Comparison of ENCODE assay signal across 13 cellular contexts in genomic region chr2:30273574-30273929, GRCh38. TPM values are rescaled to one million over a fixed set of nuclear protein-coding genes. Genes with fewer than 3 reads are reported as not detected.
DNase-seq lines count a peak whose midpoint lies in the region; ATAC-seq and TF ChIP-seq lines count a peak whose summit lies in the region.
"Had no signal": no experiment of that assay in that cellular context is flagged by ENCODE, and none has a peak within 500 bp of the region (broad histone marks: within the 10 kb centered on the region; RNA-seq: fewer than 3 reads in every experiment).

No MANE protein-coding gene starts in this region.

- H3K4me1 Mint-ChIP-seq in activated CD4-positive, alpha-beta memory T cell treated with anti-CD3 and anti-CD28 coated beads for 36 hours (ENCODE audit: low read depth), result peaks cover 51% of the 10 kb centered on the region
- peaks cover 18% of the 10 kb centered on the region for H3K4me1 Mint-ChIP-seq in activated CD4-positive, alpha-beta memory T cell treated with anti-CD3 and anti-CD28 coated beads, Interleukin-2, amount 10 ng/mL, durations not matched to agents 7 days and 5 days
- H3K4me1 Mint-ChIP-seq in stimulated activated effector memory CD8-positive, alpha-beta T cell treated with anti-CD3 and anti-CD28 coated beads, Interleukin-12 subunit alpha, Interleukin-12 subunit beta, amount 100 ng/mL, for 72 hours, result peaks cover 75% of the 10 kb centered on the region
- peaks cover 23 to 80% (median 38%) of the 10 kb centered on the region in 4 donors for H3K4me1 Mint-ChIP-seq in naive thymus-derived CD8-positive, alpha-beta T cell

- no peak for TF ChIP-seq EP300 in gastroesophageal sphincter (IDR thresholded peaks at IDR 0.05)

- H3K4me3 Mint-ChIP-seq in activated CD4-positive, alpha-beta memory T cell treated with anti-CD3 and anti-CD28 coated beads for 36 hours, result no peak overlapping the region
- H3K4me3 Mint-ChIP-seq in activated CD4-positive, alpha-beta memory T cell treated with anti-CD3 and anti-CD28 coated beads, Interleukin-2, amount 10 ng/mL, durations not matched to agents 7 days and 5 days, result no peak overlapping the region
- peak overlapping the region; percentile 49 for H3K4me3 Mint-ChIP-seq in stimulated activated effector memory CD8-positive, alpha-beta T cell treated with anti-CD3 and anti-CD28 coated beads, Interleukin-12 subunit alpha, Interleukin-12 subunit beta, amount 100 ng/mL, for 72 hours
- no peak overlapping the region for H3K4me3 Mint-ChIP-seq in naive thymus-derived CD8-positive, alpha-beta T cell
- H3K4me3 Mint-ChIP-seq: nephron progenitor cell had no signal

- H3K9me3 Mint-ChIP-seq in activated CD4-positive, alpha-beta memory T cell treated with anti-CD3 and anti-CD28 coated beads for 36 hours, result no peaks in the 10 kb centered on the region
- no peaks in the 10 kb centered on the region for H3K9me3 Mint-ChIP-seq in activated CD4-positive, alpha-beta memory T cell treated with anti-CD3 and anti-CD28 coated beads, Interleukin-2, amount 10 ng/mL, durations not matched to agents 7 days and 5 days
- H3K9me3 Mint-ChIP-seq in stimulated activated effector memory CD8-positive, alpha-beta T cell treated with anti-CD3 and anti-CD28 coated beads, Interleukin-12 subunit alpha, Interleukin-12 subunit beta, amount 100 ng/mL, for 72 hours, result no peaks in the 10 kb centered on the region
- no peaks in the 10 kb centered on the region for H3K9me3 Mint-ChIP-seq in naive thymus-derived CD8-positive, alpha-beta T cell
- H3K9me3 Mint-ChIP-seq: nephron progenitor cell had no signal

- peak overlapping the region; percentile 86 for H3K27ac Mint-ChIP-seq in activated CD4-positive, alpha-beta memory T cell treated with anti-CD3 and anti-CD28 coated beads for 36 hours
- H3K27ac Mint-ChIP-seq in activated CD4-positive, alpha-beta memory T cell treated with anti-CD3 and anti-CD28 coated beads, Interleukin-2, amount 10 ng/mL, durations not matched to agents 7 days and 5 days, result no peak overlapping the region
- H3K27ac Mint-ChIP-seq in stimulated activated effector memory CD8-positive, alpha-beta T cell treated with anti-CD3 and anti-CD28 coated beads, Interleukin-12 subunit alpha, Interleukin-12 subunit beta, amount 100 ng/mL, for 72 hours, result peak overlapping the region; percentile 96
- H3K27ac Mint-ChIP-seq in naive thymus-derived CD8-positive, alpha-beta T cell, result peak overlapping the region in 1 of 10 donors; percentile 16
- H3K27ac Mint-ChIP-seq: nephron progenitor cell had no signal

- H3K4me3 ChIP-seq in SJSA1 (no peak overlapping the region), esophagus squamous epithelium (no peak overlapping the region), gastroesophageal sphincter (no peak overlapping the region)
- H3K4me3 ChIP-seq: right lobe of liver had no signal

- no peaks in the 10 kb centered on the region for H3K27me3 Mint-ChIP-seq in activated CD4-positive, alpha-beta memory T cell treated with anti-CD3 and anti-CD28 coated beads for 36 hours
- H3K27me3 Mint-ChIP-seq in activated CD4-positive, alpha-beta memory T cell treated with anti-CD3 and anti-CD28 coated beads, Interleukin-2, amount 10 ng/mL, durations not matched to agents 7 days and 5 days, result no peaks in the 10 kb centered on the region
- H3K27me3 Mint-ChIP-seq in naive thymus-derived CD8-positive, alpha-beta T cell, result no peaks in the 10 kb centered on the region

- TF ChIP-seq CTCF in esophagus squamous epithelium (IDR thresholded peaks at IDR 0.05), result no peak
- no peak for TF ChIP-seq CTCF in gastroesophageal sphincter (IDR thresholded peaks at IDR 0.05)

- H3K27ac ChIP-seq in SJSA1, result peak overlapping the region; percentile 94
- H3K27ac ChIP-seq in esophagus squamous epithelium, result peak overlapping the region in 3 of 4 donors; percentile 16 to 76 (median 44)
- no peak overlapping the region for H3K27ac ChIP-seq in gastroesophageal sphincter
- H3K27ac ChIP-seq: right lobe of liver had no signal

- peak; percentile 64 for DNase-seq in activated CD4-positive, alpha-beta memory T cell treated with anti-CD3 and anti-CD28 coated beads for 36 hours
- no peak for DNase-seq in activated CD4-positive, alpha-beta memory T cell treated with anti-CD3 and anti-CD28 coated beads, Interleukin-2, amount 10 ng/mL, durations not matched to agents 7 days and 5 days
- DNase-seq in SJSA1 (ENCODE audit: low read depth in 1 of 2, low spot score in 2 of 2) (no peak), esophagus squamous epithelium (lab: John Stamatoyannopoulos, UW) (no peak)
- DNase-seq in stimulated activated effector memory CD8-positive, alpha-beta T cell treated with anti-CD3 and anti-CD28 coated beads, Interleukin-12 subunit alpha, Interleukin-12 subunit beta, amount 100 ng/mL, for 72 hours (ENCODE audit: low spot score in 2 of 2), result no peak
- no peak for DNase-seq in naive thymus-derived CD8-positive, alpha-beta T cell
- DNase-seq: glutamatergic neuron, left cardiac atrium, NCI-H345, nephron progenitor cell, right lobe of liver had no signal

- H3K9me3 ChIP-seq in SJSA1 (replicated peaks) (no peaks in the 10 kb centered on the region), esophagus squamous epithelium (no peaks in the 10 kb centered on the region), gastroesophageal sphincter (no peaks in the 10 kb centered on the region)
- H3K9me3 ChIP-seq: right lobe of liver had no signal

- CTCF ChIA-PET in activated CD4-positive, alpha-beta memory T cell treated with anti-CD3 and anti-CD28 coated beads for 36 hours (lab: Charles Lee), result interaction anchor here (0.7 to 1.2 kb wide), 5 partner anchors 29 to 109 kb away, joined by 3 to 4 read pairs (median 3); no protein-coding TSS in a partner anchor
- CTCF ChIA-PET in activated CD4-positive, alpha-beta memory T cell treated with anti-CD3 and anti-CD28 coated beads, Interleukin-2, amount 10 ng/mL, durations not matched to agents 7 days and 5 days (lab: Charles Lee), result no interaction called here

- intact Hi-C loops in activated CD4-positive, alpha-beta memory T cell treated with anti-CD3 and anti-CD28 coated beads for 36 hours (cut with micrococcal nuclease), result no loop called here
- intact Hi-C loops in esophagus squamous epithelium (cut with DNase I), result no loop called here

- H3K4me1 ChIP-seq in SJSA1 (replicated peaks) (peaks cover 47% of the 10 kb centered on the region), esophagus squamous epithelium (peaks cover 23 to 55% (median 23%) of the 10 kb centered on the region in 3 donors), gastroesophageal sphincter (peaks cover 0 to 18% (median 15%) of the 10 kb centered on the region in 3 donors)

- H3K36me3 ChIP-seq in SJSA1, result no peaks in the 10 kb centered on the region
- H3K36me3 ChIP-seq in esophagus squamous epithelium, result no peaks in the 10 kb centered on the region
- H3K36me3 ChIP-seq in gastroesophageal sphincter, result no peaks in the 10 kb centered on the region
- H3K36me3 ChIP-seq: right lobe of liver had no signal

- H3K36me3 Mint-ChIP-seq in activated CD4-positive, alpha-beta memory T cell treated with anti-CD3 and anti-CD28 coated beads for 36 hours, result no peaks in the 10 kb centered on the region
- H3K36me3 Mint-ChIP-seq in activated CD4-positive, alpha-beta memory T cell treated with anti-CD3 and anti-CD28 coated beads, Interleukin-2, amount 10 ng/mL, durations not matched to agents 7 days and 5 days (ENCODE audit: low read depth), result no peaks in the 10 kb centered on the region
- H3K36me3 Mint-ChIP-seq in stimulated activated effector memory CD8-positive, alpha-beta T cell treated with anti-CD3 and anti-CD28 coated beads, Interleukin-12 subunit alpha, Interleukin-12 subunit beta, amount 100 ng/mL, for 72 hours, result peaks cover 11% of the 10 kb centered on the region
- no peaks in the 10 kb centered on the region for H3K36me3 Mint-ChIP-seq in naive thymus-derived CD8-positive, alpha-beta T cell

- TF ChIP-seq POLR2A in esophagus squamous epithelium (IDR thresholded peaks at IDR 0.05), result no peak
- no peak for TF ChIP-seq POLR2A in gastroesophageal sphincter (IDR thresholded peaks at IDR 0.05)

- H3K27me3 ChIP-seq in SJSA1 (replicated peaks) (no peaks in the 10 kb centered on the region), esophagus squamous epithelium (no peaks in the 10 kb centered on the region), gastroesophageal sphincter (no peaks in the 10 kb centered on the region)
- H3K27me3 ChIP-seq: right lobe of liver had no signal

- 60 to 100% methylated on average over 1 of the region's 3 CpGs for WGBS in esophagus squamous epithelium, 2 donors
- WGBS in gastroesophageal sphincter (ENCODE audit: low coverage in 1 of 2), 2 donors, result 80 to 100% methylated on average over 1 of the region's 3 CpGs

- peak; percentile 67 for ATAC-seq in stimulated activated effector memory CD8-positive, alpha-beta T cell treated with anti-CD3 and anti-CD28 coated beads, Interleukin-12 subunit alpha, Interleukin-12 subunit beta, amount 100 ng/mL, for 72 hours
- ATAC-seq in naive thymus-derived CD8-positive, alpha-beta T cell, result no peak
- ATAC-seq in gastroesophageal sphincter (no peak), HG03135 (IDR thresholded peaks at IDR 0.05; ENCODE audit: unreplicated experiment) (no peak)
- ATAC-seq: left cardiac atrium, right lobe of liver had no signal

- POLR2A ChIA-PET in activated CD4-positive, alpha-beta memory T cell treated with anti-CD3 and anti-CD28 coated beads for 36 hours (lab: Charles Lee), result interaction anchor here (0.7 to 1.9 kb wide), 10 partner anchors 8 to 149 kb away, joined by 3 to 11 read pairs (median 3); no protein-coding TSS in a partner anchor
- POLR2A ChIA-PET in activated CD4-positive, alpha-beta memory T cell treated with anti-CD3 and anti-CD28 coated beads, Interleukin-2, amount 10 ng/mL, durations not matched to agents 7 days and 5 days (lab: Charles Lee), result interaction anchor here (0.8 kb wide), 1 partner anchor 41 kb away, joined by 3 read pairs; no protein-coding TSS in a partner anchor
- POLR2A ChIA-PET in naive thymus-derived CD8-positive, alpha-beta T cell (lab: Charles Lee), result interaction anchor here (1.2 to 33.2 kb wide), 4 partner anchors 9 to 39 kb away, joined by 3 to 697 read pairs (median 8); partner anchors contain the start of gene LBH

RNA-seq across cellular contexts. Expression of gene LBH, which starts 42.2 kb away (rescaled TPM):
- total RNA-seq in activated CD4-positive, alpha-beta memory T cell treated with anti-CD3 and anti-CD28 coated beads for 36 hours, result 100 to 1,000 TPM; 109 to 112 TPM
- total RNA-seq in activated CD4-positive, alpha-beta memory T cell treated with anti-CD3 and anti-CD28 coated beads, Interleukin-2, amount 10 ng/mL, durations not matched to agents 7 days and 5 days, result 100 to 1,000 TPM; 105 to 110 TPM
- total RNA-seq in SJSA1 (2014; rRNA removed; shearing (Covaris generic)), result 163 and 186 TPM in 2 replicates
- 10 to 100 TPM in 3 of 4 donors, 1 to 10 TPM in 1; 2.4 to 22.7 (median 17.6) TPM for total RNA-seq in esophagus squamous epithelium
- total RNA-seq in naive thymus-derived CD8-positive, alpha-beta T cell, result 100 to 1,000 TPM; 537 to 573 TPM
- 100 to 1,000 TPM; 243 to 356 (median 307) TPM for polyA plus RNA-seq in naive thymus-derived CD8-positive, alpha-beta T cell
- 100 to 1,000 TPM in 3 of 4 donors, 10 to 100 TPM in 1; 62.3 to 509 (median 348) TPM for total RNA-seq in gastroesophageal sphincter

Comparison
In these comparisons a context has a peak if more than half of its experiments do, and no peak if none do; other contexts are left out.
1. H3K27ac ChIP-seq: peak in SJSA1 (single experiment) and esophagus squamous epithelium (3 of 4); none in gastroesophageal sphincter (0 of 4).